Comparison of ENCODE assay signal across 15 cellular contexts in genomic region chr18:23870963-23871362, GRCh38.
DNase-seq lines count a peak whose midpoint lies in the region; ATAC-seq, FAIRE-seq and TF ChIP-seq lines count a peak whose summit lies in the region.
"Had no signal": no experiment of that assay in that cellular context is flagged by ENCODE, and none has a peak within 500 bp of the region (broad histone marks: within the 10 kb centered on the region; RNA-seq: fewer than 3 reads in every experiment).

No MANE protein-coding gene starts in this region.

- no peaks in the 10 kb centered on the region for H3K9me3 ChIP-seq in smooth muscle cell (replicated peaks; ENCODE audit: low read depth)
- H3K9me3 ChIP-seq in H9 (ENCODE audit: control insufficient read depth, low read depth, low read length) = no peaks in the 10 kb centered on the region
- H3K9me3 ChIP-seq: adrenal gland, Peyer's patch had no signal

- H3K4me3 ChIP-seq in bronchial epithelial cell (ENCODE audit: low read depth, low read length) (no peak overlapping the region), smooth muscle cell (no peak overlapping the region)
- H3K4me3 ChIP-seq: adrenal gland, Peyer's patch had no signal

- H3K4me3 Mint-ChIP-seq in activated CD4-positive, alpha-beta T cell treated with anti-CD3 and anti-CD28 coated beads for 36 hours = no peak overlapping the region
- no peak overlapping the region for H3K4me3 Mint-ChIP-seq in H9
- no peak overlapping the region for H3K4me3 Mint-ChIP-seq in chondrocyte (ENCODE audit: unreplicated experiment)
- H3K4me3 Mint-ChIP-seq: HFFc6 had no signal

- no peak overlapping the region for H3K4ac ChIP-seq in H9 (ENCODE audit: low read depth, low read length)

- H2AK5ac ChIP-seq in H9 (ENCODE audit: insufficient read length, low read length) = no peak overlapping the region

- no peak overlapping the region for H2BK5ac ChIP-seq in H9 (ENCODE audit: insufficient read length, low read length)

- no peak overlapping the region for H4K5ac ChIP-seq in H9 (ENCODE audit: insufficient read length, low read depth, low read length)

- no peaks in the 10 kb centered on the region for H4K20me1 ChIP-seq in smooth muscle cell (ENCODE audit: low read depth)
- H4K20me1 ChIP-seq in H9 (ENCODE audit: control insufficient read depth, insufficient read depth, insufficient read length) = no peaks in the 10 kb centered on the region

- no peak overlapping the region for H4K91ac ChIP-seq in H9 (ENCODE audit: insufficient read length, low read depth, low read length)

- H3K36me3 ChIP-seq in bronchial epithelial cell (ENCODE audit: control insufficient read depth, insufficient read depth, low read length) (no peaks in the 10 kb centered on the region), smooth muscle cell (ENCODE audit: low read depth) (no peaks in the 10 kb centered on the region)
- H3K36me3 ChIP-seq: adrenal gland had no signal

- H3K27me3 Mint-ChIP-seq in activated CD4-positive, alpha-beta T cell treated with anti-CD3 and anti-CD28 coated beads for 36 hours = no peaks in the 10 kb centered on the region
- peaks cover 2% of the 10 kb centered on the region for H3K27me3 Mint-ChIP-seq in H9 (ENCODE audit: low read depth)
- H3K27me3 Mint-ChIP-seq in chondrocyte (ENCODE audit: low read depth) = peaks cover 5% of the 10 kb centered on the region
- H3K27me3 Mint-ChIP-seq: progenitor cell of endocrine pancreas had no signal

- H3K23ac ChIP-seq in H9 (ENCODE audit: insufficient read length, low read depth, low read length) = no peak overlapping the region

- CTCF ChIA-PET in activated CD4-positive, alpha-beta T cell treated with anti-CD3 and anti-CD28 coated beads for 36 hours (lab: Charles Lee) = no interaction called here

- peak overlapping the region; percentile 17 for H3K27ac ChIP-seq in smooth muscle cell (ENCODE audit: low read depth)
- no peak overlapping the region for H3K27ac ChIP-seq in H9 (ENCODE audit: insufficient read length, low read depth, low read length)
- H3K27ac ChIP-seq: adrenal gland had no signal

- H3K79me2 ChIP-seq in smooth muscle cell (ENCODE audit: low read depth) = no peaks in the 10 kb centered on the region
- no peaks in the 10 kb centered on the region for H3K79me2 ChIP-seq in H9 (ENCODE audit: insufficient read depth, low read length)

- no peaks in the 10 kb centered on the region for H3K79me1 ChIP-seq in H9 (ENCODE audit: insufficient read depth, low read depth, low read length, poor library complexity, severe bottlenecking)

- H3K56ac ChIP-seq in H9 (ENCODE audit: insufficient read length, low read depth, low read length) = no peak overlapping the region

- H3K23me2 ChIP-seq in H9 (ENCODE audit: insufficient read length, low read depth, low read length, poor library complexity, severe bottlenecking) = no peaks in the 10 kb centered on the region

- no peak for FAIRE-seq in bronchial epithelial cell (lab: Jason Lieb, UNC)

- H2AFZ ChIP-seq in smooth muscle cell (ENCODE audit: low read depth) (no peak overlapping the region), H9 (ENCODE audit: low read length) (no peak overlapping the region)

- no peak overlapping the region for H3K27ac Mint-ChIP-seq in activated CD4-positive, alpha-beta T cell treated with anti-CD3 and anti-CD28 coated beads for 36 hours
- H3K27ac Mint-ChIP-seq in H9 (peak overlapping the region in 1 of 3 experiments; percentile 84; a peak in 2 of 7 replicates), chondrocyte (ENCODE audit: unreplicated experiment) (no peak overlapping the region)
- H3K27ac Mint-ChIP-seq: HFFc6, progenitor cell of endocrine pancreas had no signal

- H2BK20ac ChIP-seq in H9 (ENCODE audit: low read depth, low read length, poor library complexity, severe bottlenecking) = no peak overlapping the region

- H3K27me3 ChIP-seq in bronchial epithelial cell (ENCODE audit: control insufficient read depth, insufficient read depth, low read length) = no peaks in the 10 kb centered on the region
- peaks cover 4% of the 10 kb centered on the region for H3K27me3 ChIP-seq in smooth muscle cell (ENCODE audit: low read depth)
- H3K27me3 ChIP-seq in H9 (ENCODE audit: insufficient read depth, low read length) = no peaks in the 10 kb centered on the region
- H3K27me3 ChIP-seq: adrenal gland, Peyer's patch had no signal

- TF ChIP-seq CTCF in bronchial epithelial cell (IDR thresholded peaks at IDR 0.05; ENCODE audit: insufficient read depth, low read length, severe bottlenecking) = no peak
- TF ChIP-seq CTCF in smooth muscle cell (IDR thresholded peaks at IDR 0.05; ENCODE audit: borderline replicate concordance, insufficient read depth, poor library complexity, severe bottlenecking) = no peak
- TF ChIP-seq CTCF in H9 (conservative IDR thresholded peaks at IDR 0.05) = no peak
- TF ChIP-seq CTCF in chondrocyte (IDR thresholded peaks at IDR 0.05) = no peak

- DNase-seq in activated CD4-positive, alpha-beta T cell treated with anti-CD3 and anti-CD28 coated beads for 36 hours = no peak
- DNase-seq in activated CD4-positive, alpha-beta T cell treated with anti-CD3 and anti-CD28 coated beads, Interleukin-2, amount 50 U/mL, for 1 hour = no peak
- DNase-seq in NCI-H69 (lab: John Stamatoyannopoulos, UW) (peak; percentile 75), bronchial epithelial cell (ENCODE audit: low read depth) (peak; percentile 80), smooth muscle cell (lab: John Stamatoyannopoulos, UW; ENCODE audit: unreplicated experiment) (no peak), H9 (no peak), mesenteric fat pad (ENCODE audit: low spot score) (no peak), chondrocyte (ENCODE audit: low spot score) (no peak)
- DNase-seq: ACHN, adrenal gland, HFFc6, midbrain, NCI-H1048 had no signal

- no peak overlapping the region for H3T11ph ChIP-seq in H9 (ENCODE audit: low read length)

- no peak overlapping the region for H3K18ac ChIP-seq in H9 (ENCODE audit: insufficient read length, low read depth, low read length)

- POLR2A ChIA-PET in activated CD4-positive, alpha-beta T cell treated with anti-CD3 and anti-CD28 coated beads for 36 hours (lab: Charles Lee) = no interaction called here

- H2BK12ac ChIP-seq in H9 (ENCODE audit: insufficient read length, low read depth, low read length) = no peak overlapping the region

- peak; percentile 21 for ATAC-seq in activated CD4-positive, alpha-beta T cell treated with anti-CD3 and anti-CD28 coated beads for 36 hours

- H3K4me1 Mint-ChIP-seq in activated CD4-positive, alpha-beta T cell treated with anti-CD3 and anti-CD28 coated beads for 36 hours = peaks cover 40% of the 10 kb centered on the region
- H3K4me1 Mint-ChIP-seq in H9 (peaks cover 9 to 14% of the 10 kb centered on the region in 2 experiments), chondrocyte (ENCODE audit: low read depth) (peaks cover 22% of the 10 kb centered on the region)

- no peak overlapping the region for H4K8ac ChIP-seq in H9 (replicated peaks; ENCODE audit: insufficient read length, low read depth, low read length)

- no peak overlapping the region for H3K4me2 ChIP-seq in smooth muscle cell
- no peak overlapping the region for H3K4me2 ChIP-seq in H9 (ENCODE audit: insufficient read depth, insufficient read length, low read length)

- H3K9ac ChIP-seq in smooth muscle cell (ENCODE audit: low read depth) (no peak overlapping the region), H9 (ENCODE audit: extremely low read depth, insufficient read length, low read length) (no peak overlapping the region)

- H3K14ac ChIP-seq in H9 (ENCODE audit: insufficient read depth, low read length) = no peak overlapping the region

- no peaks in the 10 kb centered on the region for H3K36me3 Mint-ChIP-seq in activated CD4-positive, alpha-beta T cell treated with anti-CD3 and anti-CD28 coated beads for 36 hours (ENCODE audit: low read depth)
- no peaks in the 10 kb centered on the region for H3K36me3 Mint-ChIP-seq in H9 (ENCODE audit: insufficient read depth in 1 of 3, low read depth in 3 of 3)
- no peaks in the 10 kb centered on the region for H3K36me3 Mint-ChIP-seq in chondrocyte (ENCODE audit: low read depth)

- H3K9me3 Mint-ChIP-seq in activated CD4-positive, alpha-beta T cell treated with anti-CD3 and anti-CD28 coated beads for 36 hours (ENCODE audit: low read depth) = no peaks in the 10 kb centered on the region
- H3K9me3 Mint-ChIP-seq in H9 (no peaks in the 10 kb centered on the region), chondrocyte (ENCODE audit: low read depth) (no peaks in the 10 kb centered on the region)
- H3K9me3 Mint-ChIP-seq: HFFc6 had no signal

- WGBS in smooth muscle cell (ENCODE audit: low lambda C conversion rate) = 88% methylated on average over 5 of the region's 5 CpGs
- WGBS in H9 (ENCODE audit: extremely low coverage, insufficient read length, low lambda C conversion rate) = no CpG with 5 or more reads among the region's 5 CpGs

- intact Hi-C loops in activated CD4-positive, alpha-beta T cell treated with anti-CD3 and anti-CD28 coated beads for 36 hours (cut with DNase I, micrococcal nuclease) = no loop called here

- no peak overlapping the region for H2BK120ac ChIP-seq in H9 (ENCODE audit: low read depth, low read length, poor library complexity, severe bottlenecking)

- H3K4me1 ChIP-seq in smooth muscle cell (ENCODE audit: low read depth) (no peaks in the 10 kb centered on the region), H9 (ENCODE audit: insufficient read depth, low read length) (no peaks in the 10 kb centered on the region)
- H3K4me1 ChIP-seq: adrenal gland had no signal

- no peaks in the 10 kb centered on the region for H3F3A ChIP-seq in smooth muscle cell (ENCODE audit: low read depth)

- no peak overlapping the region for H2BK15ac ChIP-seq in H9 (ENCODE audit: low read depth, low read length)

Comparison
In these comparisons a context has a peak if more than half of its experiments do, and no peak if none do; other contexts are left out.
1. DNase-seq: peak in NCI-H69 (single experiment) and bronchial epithelial cell (single experiment); none in activated CD4-positive, alpha-beta T cell treated with anti-CD3 and anti-CD28 coated beads for 36 hours (single experiment), activated CD4-positive, alpha-beta T cell treated with anti-CD3 and anti-CD28 coated beads, Interleukin-2, amount 50 U/mL, for 1 hour (single experiment), smooth muscle cell (single experiment), H9 (single experiment), mesenteric fat pad (single experiment) and chondrocyte (single experiment).